Comparison of ENCODE assay signal across 16 cellular contexts in genomic region chrX:129145898-129146297, GRCh38.
"Had no signal": no experiment of that assay in that cellular context is flagged by ENCODE, and none has a peak within 500 bp of the region (broad histone marks: within the 10 kb centered on the region; RNA-seq: fewer than 3 reads in every experiment).

No MANE protein-coding gene starts in this region.

- H3K79me2 ChIP-seq: parathyroid adenoma had no signal

- ATAC-seq: heart right ventricle; left lobe of liver; naive thymus-derived CD4-positive, alpha-beta T cell; right cardiac atrium had no signal

- H3K4me1 Mint-ChIP-seq: naive thymus-derived CD4-positive, alpha-beta T cell had no signal

- H3K36me3 ChIP-seq: heart right ventricle had no signal

- H3K9ac ChIP-seq: parathyroid adenoma had no signal

- H3K4me2 ChIP-seq: smooth muscle cell had no signal

- DNase-seq: effector CD8-positive, alpha-beta T cell; foreskin melanocyte; heart right ventricle; hypothalamus; islet precursor cell; mammary epithelial cell; naive thymus-derived CD4-positive, alpha-beta T cell; nephron progenitor cell; right cardiac atrium; stimulated activated CD4-positive, alpha-beta T cell treated with anti-CD3 and anti-CD28 coated beads, Interleukin-2, amount 100 ng/mL, for 48 hours; stimulated activated naive CD4-positive, alpha-beta T cell treated with Interleukin-2 at 50 U/mL for 16 hours; trophoblast cell had no signal

- H3K9me3 ChIP-seq: heart right ventricle had no signal

- H3K4me3 Mint-ChIP-seq: naive thymus-derived CD4-positive, alpha-beta T cell; nephron progenitor cell had no signal

- H3K27me3 Mint-ChIP-seq: naive thymus-derived CD4-positive, alpha-beta T cell had no signal

- H3K4me3 ChIP-seq: coronary artery, heart right ventricle, smooth muscle cell had no signal

- H3K4me1 ChIP-seq: heart right ventricle, parathyroid adenoma had no signal

- H2AFZ ChIP-seq: parathyroid adenoma had no signal

- H3K27ac Mint-ChIP-seq: naive thymus-derived CD4-positive, alpha-beta T cell had no signal

- H3K36me3 Mint-ChIP-seq: naive thymus-derived CD4-positive, alpha-beta T cell had no signal

- H3K27ac ChIP-seq: coronary artery, heart right ventricle, parathyroid adenoma had no signal

- H3K9me3 Mint-ChIP-seq: nephron progenitor cell had no signal
